In the genomic region with DNA sequence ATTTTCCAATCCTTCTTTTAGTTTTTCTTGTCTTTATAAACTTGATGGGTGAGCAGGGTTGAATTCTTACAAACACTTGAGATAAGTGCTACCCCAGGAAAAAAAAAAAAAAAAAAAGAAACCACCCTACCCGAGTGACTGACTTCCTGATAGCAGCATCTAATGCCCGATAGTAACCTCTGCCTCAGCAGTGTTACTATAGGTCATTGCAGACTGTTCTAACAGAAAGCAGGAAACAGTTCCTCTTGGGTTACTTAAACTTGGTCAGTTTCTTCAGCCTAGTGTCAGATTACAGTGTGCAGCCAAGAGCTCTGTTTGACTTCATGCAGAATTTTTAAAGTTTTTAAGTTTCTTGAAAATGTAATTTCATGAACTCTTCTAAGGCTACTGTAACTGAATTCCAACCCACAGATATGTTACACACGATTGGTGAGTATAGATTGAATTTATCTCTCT, we compare ENCODE assay signal across 8 cellular contexts. TPM values are rescaled to one million over a fixed set of nuclear protein-coding genes. Genes with fewer than 3 reads are reported as not detected.
DNase-seq lines count a peak whose midpoint lies in the region; ATAC-seq and TF ChIP-seq lines count a peak whose summit lies in the region.

No MANE protein-coding gene starts in this region.

- peaks cover 24% of the 10 kb centered on the region for H3K27me3 Mint-ChIP-seq in neural crest cell (ENCODE audit: low read depth)

- H3K27ac Mint-ChIP-seq in neural crest cell (ENCODE audit: unreplicated experiment), result no peak overlapping the region

- peak overlapping the region; percentile 89 for H3K4me3 Mint-ChIP-seq in neural crest cell

- ATAC-seq in GM18502 (IDR thresholded peaks at IDR 0.05; ENCODE audit: poor library complexity, unreplicated experiment) (peak; percentile 68), HG02852 (IDR thresholded peaks at IDR 0.05; ENCODE audit: unreplicated experiment) (peak; percentile 61)

- no peak for TF ChIP-seq CTCF in foreskin fibroblast (IDR thresholded peaks at IDR 0.05; ENCODE audit: low read depth, low read length)
- TF ChIP-seq CTCF in neural crest cell (conservative IDR thresholded peaks at IDR 0.05), result no peak

- H3K4me1 Mint-ChIP-seq in neural crest cell, result peaks cover 21% of the 10 kb centered on the region

- DNase-seq in Ammon's horn (ENCODE audit: low spot score), result peak; percentile 75
- DNase-seq in NCI-H2029 (lab: John Stamatoyannopoulos, UW), result peak; percentile 81
- peak; percentile 22 for DNase-seq in activated CD4-positive, alpha-beta T cell treated with anti-CD3 and anti-CD28 coated beads, Interleukin-2, amount 50 U/mL, for 1 hour
- peak; percentile 80 to 88 for DNase-seq in foreskin fibroblast
- no peak for DNase-seq in neural crest cell (ENCODE audit: low read depth, low spot score)
- no peak for DNase-seq in UCSD-AML1 (lab: John Stamatoyannopoulos, UW; ENCODE audit: unreplicated experiment)

- no peaks in the 10 kb centered on the region for H3K9me3 Mint-ChIP-seq in neural crest cell

- H3K36me3 Mint-ChIP-seq in neural crest cell (ENCODE audit: low read depth), result no peaks in the 10 kb centered on the region

- peak overlapping the region; percentile 77 to 84 for H3K4me3 ChIP-seq in foreskin fibroblast (ENCODE audit: low read depth in 1 of 2, low read length in 2 of 2)

RNA-seq across cellular contexts. Expression of a gene that starts 2.1 kb away (rescaled TPM):
- 4.5 and 5.8 TPM in 2 replicates for total RNA-seq in neural crest cell

Comparison
In these comparisons a context has a peak if more than half of its experiments do, and no peak if none do; other contexts are left out.
1. DNase-seq: peak in Ammon's horn (single experiment), NCI-H2029 (single experiment), activated CD4-positive, alpha-beta T cell treated with anti-CD3 and anti-CD28 coated beads, Interleukin-2, amount 50 U/mL, for 1 hour (single experiment) and foreskin fibroblast (2 of 2); none in neural crest cell (single experiment) and UCSD-AML1 (single experiment).